8 cellular contexts compared by ENCODE assay signal in the genomic region with DNA sequence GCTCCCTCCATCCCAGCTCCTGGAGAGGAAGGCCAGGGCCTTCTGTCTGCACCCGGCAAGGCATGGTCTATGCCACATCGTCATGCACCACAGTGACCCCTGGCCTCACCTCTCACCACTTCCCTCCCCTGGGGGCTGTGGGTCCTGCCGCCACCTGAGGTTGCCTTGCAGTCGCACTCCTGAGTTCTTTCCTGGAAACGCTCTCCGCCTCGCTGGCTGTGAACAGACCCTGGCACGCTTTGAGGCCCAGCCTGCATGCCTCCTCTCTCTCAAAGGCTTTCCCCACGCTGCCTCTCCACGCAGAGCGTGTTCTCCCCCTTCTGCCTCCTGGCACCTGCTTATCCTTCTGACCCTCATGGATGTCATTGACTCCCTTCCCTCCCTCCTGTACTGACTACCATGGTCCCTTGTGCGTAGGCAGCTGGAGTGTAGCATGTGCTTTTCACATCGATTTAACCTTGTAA. TPM values are rescaled to one million over a fixed set of nuclear protein-coding genes. Genes with fewer than 3 reads are reported as not detected.
A peak's percentile ranks its signal among the peaks of the same experiment; 100 is the strongest.
DNase-seq lines count a peak whose midpoint lies in the region; ATAC-seq lines count a peak whose summit lies in the region.

No MANE protein-coding gene starts in this region.

- H3K4me1 Mint-ChIP-seq in T-helper 17 cell, result peaks cover 37% of the 10 kb centered on the region

- H3K9me3 ChIP-seq in T-helper 17 cell (ENCODE audit: control insufficient read depth, low read length, poor library complexity, severe bottlenecking), result no peaks in the 10 kb centered on the region

- H3K27me3 Mint-ChIP-seq in T-helper 17 cell, result no peaks in the 10 kb centered on the region

- H3K4me3 Mint-ChIP-seq in T-helper 17 cell, result no peak overlapping the region

- H3K36me3 Mint-ChIP-seq in T-helper 17 cell (ENCODE audit: low read depth), result peaks cover 5% of the 10 kb centered on the region

- H3K27ac Mint-ChIP-seq in T-helper 17 cell, result no peak overlapping the region

- peak; percentile 15 for ATAC-seq in T-helper 17 cell

- DNase-seq in NCI-H1092 treated with DMSO at 0.1 percent for 48 hours (lab: John Stamatoyannopoulos, UW), result peak; percentile 63
- DNase-seq in NCI-H1092 (lab: John Stamatoyannopoulos, UW), result no peak
- no peak for DNase-seq in T-helper 17 cell
- DNase-seq in germinal center (ENCODE audit: low spot score), result peak; percentile 13
- peak; percentile 4 for DNase-seq in stimulated activated CD4-positive, alpha-beta T cell treated with anti-CD3 and anti-CD28 coated beads, Interleukin-4, amount 100 ng/mL, for 24 hours
- no peak for DNase-seq in A172 (ENCODE audit: low spot score)
- no peak for DNase-seq in Ammon's horn (ENCODE audit: low spot score)
- no peak for DNase-seq in NK-92 treated with Interleukin-12 subunit alpha and Interleukin-12 subunit beta, amount 100 ng/mL, for 24 hours (lab: John Stamatoyannopoulos, UW)

RNA-seq across cellular contexts. Expression of gene SEC14L1, which starts 45.4 kb away (rescaled TPM):
- 100 to 1,000 TPM in 1 of 2 donors, 10 to 100 TPM in 1; 96.6 to 140 TPM for total RNA-seq in T-helper 17 cell
- total RNA-seq in A172 (2014; rRNA removed; shearing (Covaris generic)), result 56.3 and 61.8 TPM in 2 replicates

Comparison
In these comparisons a context has a peak if more than half of its experiments do, and no peak if none do; other contexts are left out.
1. DNase-seq: peak in NCI-H1092 treated with DMSO at 0.1 percent for 48 hours (single experiment), germinal center (single experiment) and stimulated activated CD4-positive, alpha-beta T cell treated with anti-CD3 and anti-CD28 coated beads, Interleukin-4, amount 100 ng/mL, for 24 hours (single experiment); none in NCI-H1092 (single experiment), T-helper 17 cell (0 of 3), A172 (single experiment), Ammon's horn (single experiment) and NK-92 treated with Interleukin-12 subunit alpha and Interleukin-12 subunit beta, amount 100 ng/mL, for 24 hours (single experiment).